Comparison of ENCODE assay signal across 29 cellular contexts in the genomic region with DNA sequence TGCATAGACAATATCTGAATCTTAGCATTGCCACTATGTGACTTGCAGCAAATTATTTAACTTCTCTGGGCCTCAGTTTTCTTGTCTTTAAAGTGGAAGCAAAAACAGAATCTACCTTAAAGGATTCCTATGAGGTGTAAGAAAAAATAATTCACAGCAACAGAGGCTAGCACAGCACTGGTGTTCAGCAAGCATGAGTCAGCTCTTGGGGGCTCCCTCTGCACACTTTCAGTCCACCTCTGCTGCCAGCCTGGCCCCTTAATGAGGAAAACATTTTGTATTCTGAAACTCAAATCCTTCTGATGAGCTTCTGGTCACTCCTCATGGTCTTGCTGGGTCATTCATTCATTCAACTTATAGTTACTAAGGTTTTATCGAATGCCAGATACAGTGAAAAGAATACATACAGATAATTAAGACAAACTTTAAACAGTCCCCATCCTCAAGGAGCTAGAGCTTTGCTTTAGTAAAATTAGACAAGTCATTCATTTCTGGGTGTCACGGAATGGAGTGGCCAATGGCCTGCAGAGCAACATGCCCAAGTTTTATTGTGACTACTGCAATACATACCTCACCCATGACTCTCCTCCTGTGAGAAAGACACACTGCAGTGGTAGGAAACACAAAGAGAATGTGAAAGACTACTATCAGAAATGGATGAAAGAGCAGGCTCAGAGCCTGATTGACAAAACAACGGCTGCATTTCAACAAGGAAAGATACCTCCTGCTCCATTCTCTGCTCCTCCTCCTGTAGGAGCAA. TPM values are rescaled to one million over a fixed set of nuclear protein-coding genes. Genes with fewer than 3 reads are reported as not detected.
DNase-seq lines count a peak whose midpoint lies in the region; TF ChIP-seq lines count a peak whose summit lies in the region.
"Had no signal": no experiment of that assay in that cellular context is flagged by ENCODE, and none has a peak within 500 bp of the region (broad histone marks: within the 10 kb centered on the region; RNA-seq: fewer than 3 reads in every experiment).

No MANE protein-coding gene starts in this region.

- no peak overlapping the region for H2BK12ac ChIP-seq in mesenchymal stem cell (ENCODE audit: low read length in 2 of 2)

- H3K27me3 ChIP-seq in mesenchymal stem cell (ENCODE audit: control insufficient read depth in 1 of 2, insufficient read depth in 1 of 2, low read length in 2 of 2) = peaks cover 0 to 2% of the 10 kb centered on the region in 2 experiments
- H3K27me3 ChIP-seq: BLaER1, colonic mucosa, neutrophil, transverse colon had no signal

- H3K27me3 Mint-ChIP-seq in HFFc6 (ENCODE audit: insufficient read depth) = peaks cover 15% of the 10 kb centered on the region
- H3K27me3 Mint-ChIP-seq: progenitor cell of endocrine pancreas had no signal

- H3K18ac ChIP-seq in mesenchymal stem cell (ENCODE audit: low read depth in 1 of 2, low read length in 2 of 2) = no peak overlapping the region

- no peaks in the 10 kb centered on the region for H3K9me3 ChIP-seq in mesenchymal stem cell (ENCODE audit: control insufficient read depth, low read length)
- H3K9me3 ChIP-seq: BLaER1, colonic mucosa, HAP-1, neutrophil, transverse colon had no signal

- H3K4me3 ChIP-seq in mesenchymal stem cell (ENCODE audit: insufficient read depth in 1 of 2, low read depth in 1 of 2, low read length in 2 of 2) = no peak overlapping the region
- H3K4me3 ChIP-seq: BLaER1, colonic mucosa, HAP-1, transverse colon had no signal

- H3K36me3 ChIP-seq in mesenchymal stem cell (ENCODE audit: control insufficient read depth in 1 of 2, insufficient read depth in 2 of 2, low read depth in 1 of 2, low read length in 2 of 2) = no peaks in the 10 kb centered on the region
- H3K36me3 ChIP-seq: BLaER1, colonic mucosa, HAP-1, neutrophil, transverse colon had no signal

- peaks cover 11% of the 10 kb centered on the region for H3K4me1 ChIP-seq in mesenchymal stem cell (ENCODE audit: control insufficient read depth, insufficient read depth, low read depth, low read length)
- H3K4me1 ChIP-seq: HAP-1 had no signal

- no peak overlapping the region for H4K8ac ChIP-seq in mesenchymal stem cell (ENCODE audit: low read length)

- no peak overlapping the region for H3K14ac ChIP-seq in mesenchymal stem cell (ENCODE audit: low read length in 2 of 2)

- H3K4me3 Mint-ChIP-seq in HFFc6 = no peak overlapping the region
- H3K4me3 Mint-ChIP-seq: activated T-helper 1 cell treated with anti-CD3 and anti-CD28 coated beads, Interleukin-12 subunit alpha, Interleukin-12 subunit beta, Interleukin-2, Interleukin-4 antibody, amounts not matched to agents 30 ng/mL and 10 ng/mL and 1 ng/mL, durations not matched to agents 14 hours and 24 hours and 36 hours had no signal

- no peaks in the 10 kb centered on the region for H3K36me3 Mint-ChIP-seq in HFFc6 (ENCODE audit: low read depth)
- H3K36me3 Mint-ChIP-seq: naive B cell had no signal

- WGBS in mesenchymal stem cell = 93% methylated on average over 3 of the region's 3 CpGs

- no peak overlapping the region for H3K9ac ChIP-seq in mesenchymal stem cell (ENCODE audit: low read length)
- H3K9ac ChIP-seq: BLaER1 had no signal

- peaks cover 29% of the 10 kb centered on the region for H3K4me1 Mint-ChIP-seq in HFFc6 (ENCODE audit: low read depth)

- H3K27ac Mint-ChIP-seq in HFFc6 = peak overlapping the region; percentile 54
- H3K27ac Mint-ChIP-seq: activated T-helper 1 cell treated with anti-CD3 and anti-CD28 coated beads, Interleukin-12 subunit alpha, Interleukin-12 subunit beta, Interleukin-2, Interleukin-4 antibody, amounts not matched to agents 30 ng/mL and 10 ng/mL and 1 ng/mL, durations not matched to agents 14 hours and 24 hours and 36 hours; progenitor cell of endocrine pancreas had no signal

- no peak overlapping the region for H3K4me2 ChIP-seq in mesenchymal stem cell (ENCODE audit: low read length, poor library complexity, severe bottlenecking)
- H3K4me2 ChIP-seq: BLaER1 had no signal

- no peaks in the 10 kb centered on the region for H3K79me1 ChIP-seq in mesenchymal stem cell (replicated peaks; ENCODE audit: low read length, poor library complexity, severe bottlenecking)

- H3K27ac ChIP-seq in mesenchymal stem cell (ENCODE audit: low read length, poor library complexity, severe bottlenecking) = no peak overlapping the region
- H3K27ac ChIP-seq: BLaER1, colonic mucosa, HL-60, neutrophil, transverse colon had no signal

- DNase-seq in AG08396 (ENCODE audit: low spot score) = peak; percentile 16
- DNase-seq in HFFc6 = peak; percentile 61
- peak; percentile 54 for DNase-seq in astrocyte of the hippocampus (ENCODE audit: low read depth, low spot score)
- DNase-seq in mesenchymal stem cell = peak; percentile 17
- no peak for DNase-seq in dedifferentiated amniotic fluid mesenchymal stem cell (ENCODE audit: extremely low spot score)
- no peak for DNase-seq in activated effector memory CD4-positive, alpha-beta T cell treated with anti-CD3 and anti-CD28 coated beads, Interleukin-2, amount 50 U/mL, for 16 hours
- no peak for DNase-seq in NCI-H345 treated with DMSO at 0.1 percent for 48 hours (lab: John Stamatoyannopoulos, UW; ENCODE audit: unreplicated experiment)
- no peak for DNase-seq in epidermal melanocyte (ENCODE audit: insufficient read length, low spot score)
- DNase-seq: activated CD4-positive, alpha-beta T cell treated with anti-CD3 and anti-CD28 coated beads, Interleukin-2, amount 50 U/mL, for 4 hours; activated CD8-positive, alpha-beta memory T cell treated with anti-CD3 and anti-CD28 coated beads, Interleukin-2, amount 50 U/mL, for 4 hours; activated naive CD4-positive, alpha-beta T cell treated with anti-CD3 and anti-CD28 coated beads, Interleukin-2, amount 50 U/mL, for 16 hours; amygdala; colonic mucosa; DMS153; effector CD8-positive, alpha-beta T cell; Karpas-422; midbrain; naive B cell; NCI-H1436 treated with DMSO at 0.1 percent for 48 hours; NCI-H446; stimulated activated CD4-positive, alpha-beta T cell treated with anti-CD3 and anti-CD28 coated beads, Interleukin-4, amount 100 ng/mL, for 1 hour; T-helper 1 cell; transverse colon had no signal

- no peak overlapping the region for H4K91ac ChIP-seq in mesenchymal stem cell (ENCODE audit: low read length)

- H2AK5ac ChIP-seq in mesenchymal stem cell (ENCODE audit: low read length, severe bottlenecking) = no peak overlapping the region

- no peak for TF ChIP-seq CTCF in HFFc6 (IDR thresholded peaks at IDR 0.05)

- H2BK5ac ChIP-seq in mesenchymal stem cell (ENCODE audit: low read depth, low read length, poor library complexity, severe bottlenecking) = no peak overlapping the region

- H3K23ac ChIP-seq in mesenchymal stem cell (ENCODE audit: low read length in 2 of 2) = no peak overlapping the region

- H3K4ac ChIP-seq in mesenchymal stem cell (ENCODE audit: low read depth in 1 of 2, low read length in 2 of 2) = no peak overlapping the region

- no peak overlapping the region for H2BK15ac ChIP-seq in mesenchymal stem cell (ENCODE audit: low read depth, poor library complexity, severe bottlenecking)

- no peak overlapping the region for H2BK120ac ChIP-seq in mesenchymal stem cell (ENCODE audit: low read depth, low read length)

- no peak overlapping the region for H2AFZ ChIP-seq in mesenchymal stem cell (ENCODE audit: low read depth, low read length)

- no peaks in the 10 kb centered on the region for H3K9me3 Mint-ChIP-seq in HFFc6
- H3K9me3 Mint-ChIP-seq: activated T-helper 1 cell treated with anti-CD3 and anti-CD28 coated beads, Interleukin-12 subunit alpha, Interleukin-12 subunit beta, Interleukin-2, Interleukin-4 antibody, amounts not matched to agents 30 ng/mL and 10 ng/mL and 1 ng/mL, durations not matched to agents 14 hours and 24 hours and 36 hours; naive B cell had no signal

RNA-seq across cellular contexts. Expression of gene IQGAP2, which starts 26.8 kb away (rescaled TPM):
- under 1 TPM in 5 of 6 experiments, not detected in 1; 0.09 to 0.47 (median 0.21) TPM for total RNA-seq in HFFc6 (2021; fragmentation: NEBNext Ultra II Directional; extraction: Animal tissue kit (Norgen Biotek cat#: 25700))
- 2.2 TPM for polyA plus RNA-seq in mesenchymal stem cell (2013, experiment 1 of 2)
- polyA plus RNA-seq in mesenchymal stem cell (2013, experiment 2 of 2) = 2.3 TPM

Comparison
In these comparisons a context has a peak if more than half of its experiments do, and no peak if none do; other contexts are left out.
1. DNase-seq: peak in AG08396 (single experiment), HFFc6 (single experiment), astrocyte of the hippocampus (single experiment) and mesenchymal stem cell (single experiment); none in dedifferentiated amniotic fluid mesenchymal stem cell (single experiment), activated effector memory CD4-positive, alpha-beta T cell treated with anti-CD3 and anti-CD28 coated beads, Interleukin-2, amount 50 U/mL, for 16 hours (single experiment), NCI-H345 treated with DMSO at 0.1 percent for 48 hours (single experiment) and epidermal melanocyte (single experiment).